Comparison of ENCODE assay signal across 1 cellular context in genomic region chr5:178113841-178114324, GRCh38.
TF ChIP-seq lines count a peak whose summit lies in the region.

No MANE protein-coding gene starts in this region.

TF ChIP-seq in GM12878, 131 proteins besides CTCF, POLR2A, EP300 and RAD21:
- TF ChIP-seq ETV6 (conservative IDR thresholded peaks at IDR 0.05 in 1 of 2, IDR thresholded peaks at IDR 0.05 in 1 of 2; ENCODE audit: borderline replicate concordance in 1 of 2, low read depth in 1 of 2) (no peak), STAT1 (conservative IDR thresholded peaks at IDR 0.05) (no peak), CHD2 (IDR thresholded peaks at IDR 0.05; ENCODE audit: borderline replicate concordance, low read depth, low read length) (no peak), NR2F1 (conservative IDR thresholded peaks at IDR 0.05) (peak; percentile 48; the same call in 1 of the 2 replicates), RBBP5 (conservative IDR thresholded peaks at IDR 0.05) (no peak), BRCA1 (IDR thresholded peaks at IDR 0.05; ENCODE audit: low read depth, low read length) (no peak), SREBF1 (IDR thresholded peaks at IDR 0.05; ENCODE audit: low read length) (no peak), ZBTB33 (IDR thresholded peaks at IDR 0.05) (no peak), ZBED1 (IDR thresholded peaks at IDR 0.05; ENCODE audit: borderline replicate concordance) (no peak), SREBF2 (IDR thresholded peaks at IDR 0.05; ENCODE audit: low read length) (no peak), KLF5 (IDR thresholded peaks at IDR 0.05; ENCODE audit: partially characterized antibody) (no peak), RUNX3 (IDR thresholded peaks at IDR 0.05; ENCODE audit: low read length) (no peak), POLR2AphosphoS2 (IDR thresholded peaks at IDR 0.05; ENCODE audit: low read depth, low read length) (0 out of 2 replicates have a peak, but pooled peaks have one; percentile 9), ATF3 (IDR thresholded peaks at IDR 0.05; ENCODE audit: borderline replicate concordance, extremely low read depth, low read depth, low read length) (no peak), MLLT1 (IDR thresholded peaks at IDR 0.05) (no peak), USF2 (IDR thresholded peaks at IDR 0.05; ENCODE audit: borderline replicate concordance, low read depth, low read length) (no peak)
- TF ChIP-seq, protein P1, sequence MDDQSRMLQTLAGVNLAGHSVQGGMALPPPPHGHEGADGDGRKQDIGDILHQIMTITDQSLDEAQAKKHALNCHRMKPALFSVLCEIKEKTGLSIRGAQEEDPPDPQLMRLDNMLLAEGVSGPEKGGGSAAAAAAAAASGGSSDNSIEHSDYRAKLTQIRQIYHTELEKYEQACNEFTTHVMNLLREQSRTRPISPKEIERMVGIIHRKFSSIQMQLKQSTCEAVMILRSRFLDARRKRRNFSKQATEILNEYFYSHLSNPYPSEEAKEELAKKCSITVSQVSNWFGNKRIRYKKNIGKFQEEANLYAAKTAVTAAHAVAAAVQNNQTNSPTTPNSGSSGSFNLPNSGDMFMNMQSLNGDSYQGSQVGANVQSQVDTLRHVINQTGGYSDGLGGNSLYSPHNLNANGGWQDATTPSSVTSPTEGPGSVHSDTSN (IDR thresholded peaks at IDR 0.05; ENCODE audit: insufficient replicate concordance, low read depth, low read length) = no peak
- TF ChIP-seq, protein P2, sequence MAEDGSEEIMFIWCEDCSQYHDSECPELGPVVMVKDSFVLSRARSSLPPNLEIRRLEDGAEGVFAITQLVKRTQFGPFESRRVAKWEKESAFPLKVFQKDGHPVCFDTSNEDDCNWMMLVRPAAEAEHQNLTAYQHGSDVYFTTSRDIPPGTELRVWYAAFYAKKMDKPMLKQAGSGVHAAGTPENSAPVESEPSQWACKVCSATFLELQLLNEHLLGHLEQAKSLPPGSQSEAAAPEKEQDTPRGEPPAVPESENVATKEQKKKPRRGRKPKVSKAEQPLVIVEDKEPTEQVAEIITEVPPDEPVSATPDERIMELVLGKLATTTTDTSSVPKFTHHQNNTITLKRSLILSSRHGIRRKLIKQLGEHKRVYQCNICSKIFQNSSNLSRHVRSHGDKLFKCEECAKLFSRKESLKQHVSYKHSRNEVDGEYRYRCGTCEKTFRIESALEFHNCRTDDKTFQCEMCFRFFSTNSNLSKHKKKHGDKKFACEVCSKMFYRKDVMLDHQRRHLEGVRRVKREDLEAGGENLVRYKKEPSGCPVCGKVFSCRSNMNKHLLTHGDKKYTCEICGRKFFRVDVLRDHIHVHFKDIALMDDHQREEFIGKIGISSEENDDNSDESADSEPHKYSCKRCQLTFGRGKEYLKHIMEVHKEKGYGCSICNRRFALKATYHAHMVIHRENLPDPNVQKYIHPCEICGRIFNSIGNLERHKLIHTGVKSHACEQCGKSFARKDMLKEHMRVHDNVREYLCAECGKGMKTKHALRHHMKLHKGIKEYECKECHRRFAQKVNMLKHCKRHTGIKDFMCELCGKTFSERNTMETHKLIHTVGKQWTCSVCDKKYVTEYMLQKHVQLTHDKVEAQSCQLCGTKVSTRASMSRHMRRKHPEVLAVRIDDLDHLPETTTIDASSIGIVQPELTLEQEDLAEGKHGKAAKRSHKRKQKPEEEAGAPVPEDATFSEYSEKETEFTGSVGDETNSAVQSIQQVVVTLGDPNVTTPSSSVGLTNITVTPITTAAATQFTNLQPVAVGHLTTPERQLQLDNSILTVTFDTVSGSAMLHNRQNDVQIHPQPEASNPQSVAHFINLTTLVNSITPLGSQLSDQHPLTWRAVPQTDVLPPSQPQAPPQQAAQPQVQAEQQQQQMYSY (CRISPR knock-in tag; IDR thresholded peaks at IDR 0.05) = no peak
TF ChIP-seq in GM12878: peak in this region for 2.
